8 cellular contexts compared by ENCODE assay signal in genomic region chr1:182249201-182249676, GRCh38.
A peak's percentile ranks its signal among the peaks of the same experiment; 100 is the strongest.
DNase-seq lines count a peak whose midpoint lies in the region; ATAC-seq and TF ChIP-seq lines count a peak whose summit lies in the region.

No MANE protein-coding gene starts in this region.

- WGBS in lung, 2 donors, result 53 to 74% methylated on average over 14 to 15 of the region's 15 CpGs

- H3K27ac ChIP-seq in lung (ENCODE audit: low read depth in 1 of 2, low read length in 1 of 2), result no peak overlapping the region

- H3K9me3 ChIP-seq in lung (ENCODE audit: control insufficient read depth in 2 of 2, insufficient read depth in 1 of 2, low read length in 1 of 2) (no peaks in the 10 kb centered on the region), MG63 (no peaks in the 10 kb centered on the region)

- peak; percentile 75 for ATAC-seq in GM18498 (IDR thresholded peaks at IDR 0.05; ENCODE audit: unreplicated experiment)
- ATAC-seq in GM21390 (IDR thresholded peaks at IDR 0.05; ENCODE audit: unreplicated experiment), result peak; percentile 80
- no peak for ATAC-seq in lung (ENCODE audit: insufficient read depth, low FRiP score)

- H3K4me3 ChIP-seq in lung (no peak overlapping the region), MG63 (no peak overlapping the region)

- no peaks in the 10 kb centered on the region for H3K4me1 ChIP-seq in lung (ENCODE audit: control insufficient read depth in 2 of 2, insufficient read depth in 2 of 2, low read length in 2 of 2)

- TF ChIP-seq CTCF in lung (IDR thresholded peaks at IDR 0.05; ENCODE audit: control extremely low read depth, extremely low read depth), result no peak

- H3K27me3 ChIP-seq in lung (ENCODE audit: control insufficient read depth, insufficient read depth) (no peaks in the 10 kb centered on the region), MG63 (no peaks in the 10 kb centered on the region)

- DNase-seq in NCI-H187 (lab: John Stamatoyannopoulos, UW) (peak; percentile 37 to 69), lung (ENCODE audit: low spot score) (peak; percentile 34), G401 (ENCODE audit: low spot score) (no peak), midbrain (lab: John Stamatoyannopoulos, UW) (no peak), MG63 (no peak), Ammon's horn (ENCODE audit: low spot score) (no peak)

- H3K36me3 ChIP-seq in lung (ENCODE audit: control insufficient read depth in 2 of 2, insufficient read depth in 2 of 2, low read length in 2 of 2) (no peaks in the 10 kb centered on the region), MG63 (no peaks in the 10 kb centered on the region)

- in situ Hi-C loops in G401 (cut with HindIII; ENCODE audit: low sequenced_read_pairs), result no loop called here

Comparison
In these comparisons a context has a peak if more than half of its experiments do, and no peak if none do; other contexts are left out.
1. DNase-seq: peak in NCI-H187 (2 of 2) and lung (single experiment); none in G401 (single experiment), midbrain (single experiment), MG63 (single experiment) and Ammon's horn (single experiment).